ENCODE assay signal across 19 cellular contexts in the genomic region with DNA sequence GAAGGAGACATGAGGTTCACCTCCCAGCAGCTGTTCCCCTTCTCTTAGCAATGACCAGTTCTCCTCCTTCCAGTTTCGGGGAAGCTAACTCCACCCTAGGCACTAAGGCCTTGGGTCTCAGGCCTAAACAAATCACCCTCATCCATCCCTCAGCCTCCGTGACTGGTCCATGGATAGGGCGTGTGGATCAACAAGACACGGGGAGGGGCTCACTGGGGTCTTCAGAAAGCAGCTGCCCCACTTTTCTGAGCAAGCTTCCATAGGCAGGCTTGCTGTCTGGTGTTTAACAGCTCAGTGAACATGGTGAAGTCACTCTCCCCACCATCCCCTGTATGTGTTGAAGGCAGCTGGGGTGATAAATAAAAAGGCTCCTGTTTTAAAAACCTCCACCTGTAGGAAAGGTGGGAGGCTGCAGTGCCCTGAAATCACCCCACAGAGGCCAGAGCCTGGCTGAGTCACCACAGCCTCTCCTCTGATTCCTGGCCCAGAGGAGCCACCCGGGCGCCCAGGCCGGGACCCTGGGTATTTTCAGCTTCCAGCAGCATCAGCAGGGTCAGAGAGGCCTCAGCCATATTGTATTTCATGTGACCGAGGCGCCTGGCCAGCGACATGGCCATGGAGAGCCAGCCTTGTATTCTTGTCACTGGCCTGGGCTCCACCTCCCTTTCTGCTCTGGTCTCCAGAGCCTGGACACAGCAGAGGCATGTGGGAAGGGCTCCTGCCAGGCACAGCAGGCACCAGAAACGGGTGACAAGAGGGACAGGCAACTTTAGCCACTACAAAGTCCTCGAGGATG.
DNase-seq lines count a peak whose midpoint lies in the region; ATAC-seq and TF ChIP-seq lines count a peak whose summit lies in the region.
"Had no signal": no experiment of that assay in that cellular context is flagged by ENCODE, and none has a peak within 500 bp of the region (broad histone marks: within the 10 kb centered on the region; RNA-seq: fewer than 3 reads in every experiment).

No MANE protein-coding gene starts in this region.

- no peak for ATAC-seq in activated CD8-positive, alpha-beta T cell treated with anti-CD3 and anti-CD28 coated beads, Interleukin-2, amount 10 ng/mL, durations not matched to agents 7 days and 5 days
- ATAC-seq in activated CD8-positive, alpha-beta T cell treated with anti-CD3 and anti-CD28 coated beads for 36 hours = no peak
- ATAC-seq in activated naive CD8-positive, alpha-beta T cell treated with anti-CD3 and anti-CD28 coated beads, Interleukin-2, amount 10 ng/mL, durations not matched to agents 7 days and 5 days (ENCODE audit: low read depth) = no peak
- ATAC-seq in lower lobe of right lung (no peak), GM21737 (IDR thresholded peaks at IDR 0.05; ENCODE audit: unreplicated experiment) (no peak)

- no peak for TF ChIP-seq CTCF in activated CD8-positive, alpha-beta T cell treated with anti-CD3 and anti-CD28 coated beads for 36 hours (IDR thresholded peaks at IDR 0.05)
- TF ChIP-seq CTCF in lower lobe of right lung (IDR thresholded peaks at IDR 0.05) = no peak

- CTCF ChIA-PET in activated CD8-positive, alpha-beta T cell treated with anti-CD3 and anti-CD28 coated beads, Interleukin-2, amount 10 ng/mL, durations not matched to agents 7 days and 5 days (lab: Charles Lee) = interaction anchor here (0.5 to 8.6 kb wide), 10 partner anchors 8 to 1184 kb away, joined by 3 to 130 read pairs (median 8); a partner anchor contains a TSS
- CTCF ChIA-PET in activated CD8-positive, alpha-beta T cell treated with anti-CD3 and anti-CD28 coated beads for 36 hours (lab: Charles Lee) = interaction anchor here (1.0 to 4.8 kb wide), 9 partner anchors 11 to 284 kb away, joined by 4 to 36 read pairs (median 5); a partner anchor contains a TSS

- H3K27me3 Mint-ChIP-seq in activated CD8-positive, alpha-beta T cell treated with anti-CD3 and anti-CD28 coated beads, Interleukin-2, amount 10 ng/mL, durations not matched to agents 7 days and 5 days (ENCODE audit: low read depth) = no peaks in the 10 kb centered on the region
- H3K27me3 Mint-ChIP-seq in activated CD8-positive, alpha-beta T cell treated with anti-CD3 and anti-CD28 coated beads for 36 hours = no peaks in the 10 kb centered on the region
- H3K27me3 Mint-ChIP-seq in activated naive CD8-positive, alpha-beta T cell treated with anti-CD3 and anti-CD28 coated beads, Interleukin-2, amount 10 ng/mL, durations not matched to agents 7 days and 5 days = peaks cover 3% of the 10 kb centered on the region
- H3K27me3 Mint-ChIP-seq: activated T-cell treated with anti-CD3 and anti-CD28 coated beads, Interleukin-2, amount 50 U/mL, for 24 hours had no signal

- no peaks in the 10 kb centered on the region for H3K36me3 ChIP-seq in lower lobe of right lung

- H3K9me3 Mint-ChIP-seq in activated CD8-positive, alpha-beta T cell treated with anti-CD3 and anti-CD28 coated beads, Interleukin-2, amount 10 ng/mL, durations not matched to agents 7 days and 5 days (ENCODE audit: insufficient read depth) = no peaks in the 10 kb centered on the region
- H3K9me3 Mint-ChIP-seq in activated CD8-positive, alpha-beta T cell treated with anti-CD3 and anti-CD28 coated beads for 36 hours = no peaks in the 10 kb centered on the region
- no peaks in the 10 kb centered on the region for H3K9me3 Mint-ChIP-seq in activated naive CD8-positive, alpha-beta T cell treated with anti-CD3 and anti-CD28 coated beads, Interleukin-2, amount 10 ng/mL, durations not matched to agents 7 days and 5 days
- H3K9me3 Mint-ChIP-seq: activated naive CD4-positive, alpha-beta T cell treated with anti-CD3 and anti-CD28 coated beads for 36 hours; activated T-cell treated with anti-CD3 and anti-CD28 coated beads, Interleukin-2, amount 50 U/mL, for 24 hours had no signal

- H3K9me3 ChIP-seq in lower lobe of right lung = no peaks in the 10 kb centered on the region

- H3K27me3 ChIP-seq in lower lobe of right lung (ENCODE audit: low read depth) = no peaks in the 10 kb centered on the region

- no peak for DNase-seq in activated CD8-positive, alpha-beta T cell treated with anti-CD3 and anti-CD28 coated beads, Interleukin-2, amount 10 ng/mL, durations not matched to agents 7 days and 5 days
- DNase-seq in activated CD8-positive, alpha-beta T cell treated with anti-CD3 and anti-CD28 coated beads for 36 hours = no peak
- peak; percentile 25 for DNase-seq in activated naive CD8-positive, alpha-beta T cell treated with anti-CD3 and anti-CD28 coated beads, Interleukin-2, amount 10 ng/mL, durations not matched to agents 7 days and 5 days
- DNase-seq in lower lobe of right lung = peak; percentile 24
- DNase-seq in NCI-H82 (lab: John Stamatoyannopoulos, UW) = no peak
- no peak for DNase-seq in COLO829 (ENCODE audit: low spot score)
- no peak for DNase-seq in NCI-H2107 treated with DMSO at 0.1 percent for 48 hours (lab: John Stamatoyannopoulos, UW; ENCODE audit: unreplicated experiment)
- DNase-seq: activated CD4-positive, alpha-beta T cell treated with anti-CD3 and anti-CD28 coated beads, Interleukin-2, amount 50 U/mL, for 1 hour; activated naive CD4-positive, alpha-beta T cell treated with anti-CD3 and anti-CD28 coated beads for 36 hours; activated T-cell treated with anti-CD3 and anti-CD28 coated beads, Interleukin-2, amount 50 U/mL, for 24 hours; DND-41; effector memory CD4-positive, alpha-beta T cell; head of caudate nucleus; KG1; NCI-H1105; NCI-H2081; NCI-H510A; stimulated activated CD4-positive, alpha-beta T cell treated with anti-CD3 and anti-CD28 coated beads, Interleukin-2, amount 100 ng/mL, for 48 hours had no signal

- no peak overlapping the region for H3K4me3 Mint-ChIP-seq in activated CD8-positive, alpha-beta T cell treated with anti-CD3 and anti-CD28 coated beads, Interleukin-2, amount 10 ng/mL, durations not matched to agents 7 days and 5 days
- H3K4me3 Mint-ChIP-seq in activated CD8-positive, alpha-beta T cell treated with anti-CD3 and anti-CD28 coated beads for 36 hours = no peak overlapping the region
- peak overlapping the region; percentile 61 for H3K4me3 Mint-ChIP-seq in activated naive CD8-positive, alpha-beta T cell treated with anti-CD3 and anti-CD28 coated beads, Interleukin-2, amount 10 ng/mL, durations not matched to agents 7 days and 5 days
- H3K4me3 Mint-ChIP-seq: activated naive CD4-positive, alpha-beta T cell treated with anti-CD3 and anti-CD28 coated beads for 36 hours; activated T-cell treated with anti-CD3 and anti-CD28 coated beads, Interleukin-2, amount 50 U/mL, for 24 hours had no signal

- H3K4me3 ChIP-seq in lower lobe of right lung = no peak overlapping the region

- H3K4me1 ChIP-seq in lower lobe of right lung = peaks cover 42% of the 10 kb centered on the region

- H3K4me1 Mint-ChIP-seq in activated CD8-positive, alpha-beta T cell treated with anti-CD3 and anti-CD28 coated beads, Interleukin-2, amount 10 ng/mL, durations not matched to agents 7 days and 5 days (ENCODE audit: low read depth) = peaks cover 83% of the 10 kb centered on the region
- peaks cover 75% of the 10 kb centered on the region for H3K4me1 Mint-ChIP-seq in activated CD8-positive, alpha-beta T cell treated with anti-CD3 and anti-CD28 coated beads for 36 hours (ENCODE audit: low read depth)
- peaks cover 64% of the 10 kb centered on the region for H3K4me1 Mint-ChIP-seq in activated naive CD8-positive, alpha-beta T cell treated with anti-CD3 and anti-CD28 coated beads, Interleukin-2, amount 10 ng/mL, durations not matched to agents 7 days and 5 days

- POLR2A ChIA-PET in activated CD8-positive, alpha-beta T cell treated with anti-CD3 and anti-CD28 coated beads, Interleukin-2, amount 10 ng/mL, durations not matched to agents 7 days and 5 days (lab: Charles Lee) = interaction anchor here (0.7 to 1.2 kb wide), 2 partner anchors 12 to 19 kb away, joined by 4 to 7 read pairs; no protein-coding TSS in a partner anchor
- POLR2A ChIA-PET in activated CD8-positive, alpha-beta T cell treated with anti-CD3 and anti-CD28 coated beads for 36 hours (lab: Charles Lee) = interaction anchor here (1.3 to 1.7 kb wide), 2 partner anchors 11 to 201 kb away, joined by 3 to 4 read pairs; a partner anchor contains a TSS
- POLR2A ChIA-PET in activated naive CD8-positive, alpha-beta T cell treated with anti-CD3 and anti-CD28 coated beads, Interleukin-2, amount 10 ng/mL, durations not matched to agents 7 days and 5 days (lab: Charles Lee) = interaction anchor here (0.6 to 1.6 kb wide), 4 partner anchors 8 to 61 kb away, joined by 3 to 5 read pairs (median 4); no protein-coding TSS in a partner anchor

- intact Hi-C loops in activated CD8-positive, alpha-beta T cell treated with anti-CD3 and anti-CD28 coated beads for 36 hours (cut with micrococcal nuclease) = loop anchor here (5.0 to 10.0 kb wide), 4 partner anchors 62 to 289 kb away; a partner anchor contains a TSS
- intact Hi-C loops in lower lobe of right lung (cut with DNase I) = no loop called here

- peak overlapping the region; percentile 86 for H3K27ac Mint-ChIP-seq in activated CD8-positive, alpha-beta T cell treated with anti-CD3 and anti-CD28 coated beads, Interleukin-2, amount 10 ng/mL, durations not matched to agents 7 days and 5 days
- H3K27ac Mint-ChIP-seq in activated CD8-positive, alpha-beta T cell treated with anti-CD3 and anti-CD28 coated beads for 36 hours = no peak overlapping the region
- H3K27ac Mint-ChIP-seq in activated naive CD8-positive, alpha-beta T cell treated with anti-CD3 and anti-CD28 coated beads, Interleukin-2, amount 10 ng/mL, durations not matched to agents 7 days and 5 days = peak overlapping the region; percentile 86
- H3K27ac Mint-ChIP-seq: activated naive CD4-positive, alpha-beta T cell treated with anti-CD3 and anti-CD28 coated beads for 36 hours; activated T-cell treated with anti-CD3 and anti-CD28 coated beads, Interleukin-2, amount 50 U/mL, for 24 hours had no signal

- H3K36me3 Mint-ChIP-seq in activated CD8-positive, alpha-beta T cell treated with anti-CD3 and anti-CD28 coated beads, Interleukin-2, amount 10 ng/mL, durations not matched to agents 7 days and 5 days (ENCODE audit: low read depth) = no peaks in the 10 kb centered on the region
- no peaks in the 10 kb centered on the region for H3K36me3 Mint-ChIP-seq in activated CD8-positive, alpha-beta T cell treated with anti-CD3 and anti-CD28 coated beads for 36 hours (ENCODE audit: low read depth)
- H3K36me3 Mint-ChIP-seq in activated naive CD8-positive, alpha-beta T cell treated with anti-CD3 and anti-CD28 coated beads, Interleukin-2, amount 10 ng/mL, durations not matched to agents 7 days and 5 days = no peaks in the 10 kb centered on the region

- H3K27ac ChIP-seq in lower lobe of right lung = no peak overlapping the region

Comparison
In these comparisons a context has a peak if more than half of its experiments do, and no peak if none do; other contexts are left out.
1. DNase-seq: peak in activated naive CD8-positive, alpha-beta T cell treated with anti-CD3 and anti-CD28 coated beads, Interleukin-2, amount 10 ng/mL, durations not matched to agents 7 days and 5 days (single experiment) and lower lobe of right lung (single experiment); none in activated CD8-positive, alpha-beta T cell treated with anti-CD3 and anti-CD28 coated beads, Interleukin-2, amount 10 ng/mL, durations not matched to agents 7 days and 5 days (single experiment), activated CD8-positive, alpha-beta T cell treated with anti-CD3 and anti-CD28 coated beads for 36 hours (single experiment), NCI-H82 (single experiment), COLO829 (single experiment) and NCI-H2107 treated with DMSO at 0.1 percent for 48 hours (single experiment).